Comparison of ENCODE assay signal across 16 cellular contexts in the genomic region with DNA sequence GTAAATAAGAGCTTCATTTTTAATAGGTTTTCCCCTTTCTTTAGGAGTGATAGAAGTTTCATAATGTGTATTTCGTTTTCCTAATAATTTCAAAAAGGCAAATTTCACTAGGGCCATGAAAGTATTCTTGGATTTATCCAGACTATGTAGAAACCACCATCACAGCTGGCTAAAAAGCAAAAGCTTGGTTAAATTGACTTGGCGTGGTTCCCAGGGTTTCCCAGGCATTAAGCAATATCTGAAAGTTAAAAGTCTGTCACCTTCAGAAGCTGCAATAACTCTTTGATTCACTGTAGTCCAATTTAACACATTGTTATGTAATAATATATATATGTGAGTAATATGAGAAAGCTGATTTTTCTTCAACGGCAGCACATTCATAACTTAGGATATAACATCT. TPM values are rescaled to one million over a fixed set of nuclear protein-coding genes. Genes with fewer than 3 reads are reported as not detected.
DNase-seq lines count a peak whose midpoint lies in the region; ATAC-seq and TF ChIP-seq lines count a peak whose summit lies in the region.
"Had no signal": no experiment of that assay in that cellular context is flagged by ENCODE, and none has a peak within 500 bp of the region (broad histone marks: within the 10 kb centered on the region; RNA-seq: fewer than 3 reads in every experiment).

No MANE protein-coding gene starts in this region.

- no peaks in the 10 kb centered on the region for H3K27me3 ChIP-seq in body of pancreas
- H3K27me3 ChIP-seq in dorsolateral prefrontal cortex, result no peaks in the 10 kb centered on the region
- H3K27me3 ChIP-seq in H7 (ENCODE audit: control insufficient read depth, insufficient read depth, low read length), result no peaks in the 10 kb centered on the region
- H3K27me3 ChIP-seq: esophagus muscularis mucosa had no signal

- DNase-seq in AG09309 (ENCODE audit: low read depth), result peak; percentile 34
- DNase-seq in HT1080 (ENCODE audit: low read depth), result peak; percentile 20
- DNase-seq in body of pancreas, result peak; percentile 42 to 59 (median 53)
- DNase-seq in left lobe of liver (ENCODE audit: low spot score), result peak; percentile 79
- DNase-seq in dorsolateral prefrontal cortex, result no peak
- no peak for DNase-seq in 8988T
- no peak for DNase-seq in caudate nucleus (lab: John Stamatoyannopoulos, UW)
- no peak for DNase-seq in H7
- DNase-seq: activated CD4-positive, alpha-beta T cell treated with anti-CD3 and anti-CD28 coated beads, Interleukin-2, amount 50 U/mL, for 48 hours; activated gamma-delta T cell treated with Interleukin-2 at 50 U/mL for 16 hours; NCI-H2029; stimulated activated naive CD8-positive, alpha-beta T cell treated with anti-CD3 and anti-CD28 coated beads, Interleukin-15, Interleukin-2, amounts not matched to agents 100 U/mL and 50 U/mL, for 24 hours had no signal

- H3K4me1 ChIP-seq in body of pancreas, result no peaks in the 10 kb centered on the region

- H3K36me3 ChIP-seq in body of pancreas (replicated peaks in 1 of 2; ENCODE audit: insufficient read depth in 1 of 2, low read depth in 2 of 2) (no peaks in the 10 kb centered on the region), H7 (replicated peaks; ENCODE audit: control insufficient read depth, insufficient read depth, low read length) (no peaks in the 10 kb centered on the region)

- TF ChIP-seq CTCF in AG09309 (IDR thresholded peaks at IDR 0.05; ENCODE audit: control insufficient read depth, insufficient read depth, low read depth, low read length, missing control alignments), result no peak
- TF ChIP-seq CTCF in body of pancreas (IDR thresholded peaks at IDR 0.05), result no peak
- no peak for TF ChIP-seq CTCF in dorsolateral prefrontal cortex (IDR thresholded peaks at IDR 0.05 in 54 of 56, conservative IDR thresholded peaks at IDR 0.05 in 2 of 56; ENCODE audit: low read depth in 1 of 56, partially characterized antibody in 56 of 56)

- WGBS in body of pancreas, 2 donors, result 32% methylated on average over 3 of the region's 3 CpGs

- ATAC-seq in body of pancreas (peak; percentile 60), left lobe of liver (peak; percentile 78)
- ATAC-seq: stimulated activated naive CD8-positive, alpha-beta T cell treated with anti-CD3 and anti-CD28 coated beads, Interleukin-15, Interleukin-2, amounts not matched to agents 100 U/mL and 50 U/mL, for 24 hours had no signal

- no peaks in the 10 kb centered on the region for H3K9me3 ChIP-seq in body of pancreas
- H3K9me3 ChIP-seq: esophagus muscularis mucosa had no signal

- intact Hi-C loops in body of pancreas (cut with DNase I), result no loop called here
- intact Hi-C loops in dorsolateral prefrontal cortex (cut with DNase I), result no loop called here

- no peak overlapping the region for H3K27ac ChIP-seq in body of pancreas
- no peak overlapping the region for H3K27ac ChIP-seq in dorsolateral prefrontal cortex
- H3K27ac ChIP-seq in caudate nucleus (ENCODE audit: low read depth, low read length), result no peak overlapping the region
- H3K27ac ChIP-seq: esophagus muscularis mucosa had no signal

- no peak for TF ChIP-seq POLR2A in body of pancreas (IDR thresholded peaks at IDR 0.05)

- no peak overlapping the region for H3K4me3 ChIP-seq in AG09309 (ENCODE audit: control insufficient read depth, low read depth, low read length)
- H3K4me3 ChIP-seq in body of pancreas, result no peak overlapping the region
- no peak overlapping the region for H3K4me3 ChIP-seq in dorsolateral prefrontal cortex
- no peak overlapping the region for H3K4me3 ChIP-seq in H7 (ENCODE audit: insufficient read depth, low read depth, low read length)
- H3K4me3 ChIP-seq: esophagus muscularis mucosa had no signal

RNA-seq across cellular contexts. Expression of a gene that starts 38.3 kb away (rescaled TPM):
- total RNA-seq in HT1080 (2014; rRNA removed; shearing (Covaris generic)), result 0.27 and 0.90 TPM in 2 replicates
- 0.32 and 0.33 TPM in 2 replicates for polyA plus RNA-seq in HT1080 (2015; cell fraction: cytosol; rRNA removed)
- 0.88 and 0.90 TPM in 2 replicates for polyA plus RNA-seq in HT1080 (2015; cell fraction: nucleus; rRNA removed)
- total RNA-seq in body of pancreas (under 1 TPM; 0.52 to 0.66 TPM), left lobe of liver (1.1 TPM), dorsolateral prefrontal cortex (1 to 10 TPM in 102 of 120 experiments, under 1 TPM in 17, not detected in 1; 0.31 to 6.7 (median 2.1) TPM)
- 1.6 and 3.4 TPM in 2 replicates for total RNA-seq in H7 (2014; rRNA removed; shearing (Covaris generic))
- total RNA-seq: pulmonary artery endothelial cell had no signal
- polyA plus RNA-seq: CD14-positive monocyte, IgD-negative memory B cell had no signal

Comparison
In these comparisons a context has a peak if more than half of its experiments do, and no peak if none do; other contexts are left out.
1. DNase-seq: peak in AG09309 (single experiment), HT1080 (single experiment), body of pancreas (4 of 4) and left lobe of liver (single experiment); none in dorsolateral prefrontal cortex (0 of 10), 8988T (single experiment), caudate nucleus (0 of 61) and H7 (single experiment).